8 cellular contexts compared by ENCODE assay signal in the genomic region with DNA sequence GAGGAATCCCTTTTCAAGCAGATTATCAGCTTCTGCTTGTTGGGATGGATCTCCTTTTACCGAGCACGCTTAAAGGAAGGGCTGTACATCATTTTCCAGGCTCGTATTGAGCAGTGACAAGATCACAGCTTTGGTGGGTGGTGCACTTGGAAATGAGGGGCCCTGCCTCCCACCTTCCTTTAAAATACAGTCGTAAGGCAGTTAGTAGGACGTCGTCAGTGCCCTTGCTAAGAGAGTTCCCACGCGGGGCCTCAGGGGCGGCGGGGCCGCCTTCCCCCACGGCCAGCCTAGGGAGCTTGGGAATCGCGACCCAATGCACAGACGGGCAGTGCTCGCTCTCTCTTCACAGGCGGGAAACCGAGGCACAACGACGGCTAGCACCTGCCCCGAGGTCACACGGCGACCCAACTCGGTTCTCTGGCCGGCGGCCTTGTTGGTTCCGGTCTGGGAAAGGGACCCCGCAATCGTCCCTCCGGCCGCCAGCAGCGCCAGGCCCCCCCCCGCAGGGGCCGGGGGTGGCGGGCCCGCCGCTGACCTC. TPM values are rescaled to one million over a fixed set of nuclear protein-coding genes. Genes with fewer than 3 reads are reported as not detected.
DNase-seq lines count a peak whose midpoint lies in the region; ATAC-seq lines count a peak whose summit lies in the region.

No MANE protein-coding gene starts in this region.

- no peak for ATAC-seq in stimulated activated naive CD8-positive, alpha-beta T cell treated with anti-CD3 and anti-CD28 coated beads, Interleukin-15, amount 100 ng/mL, for 72 hours
- no peak for ATAC-seq in HG02885 (IDR thresholded peaks at IDR 0.05; ENCODE audit: poor library complexity, unreplicated experiment)

- H3K27me3 ChIP-seq in iPS-15b (ENCODE audit: control insufficient read depth, insufficient read depth, low read length), result peaks cover 12% of the 10 kb centered on the region

- H3K4me3 ChIP-seq in iPS-15b (ENCODE audit: low read depth, low read length), result peak overlapping the region; percentile 53

- DNase-seq in NCI-H146 (lab: John Stamatoyannopoulos, UW) (peak; percentile 42), NCI-H146 treated with DMSO at 0.1 percent for 48 hours (lab: John Stamatoyannopoulos, UW; ENCODE audit: unreplicated experiment) (no peak), DMS153 treated with DMSO at 0.1 percent for 48 hours (lab: John Stamatoyannopoulos, UW; ENCODE audit: unreplicated experiment) (no peak)
- no peak for DNase-seq in activated CD4-positive, alpha-beta memory T cell treated with anti-CD3 and anti-CD28 coated beads, Interleukin-2, amount 10 ng/mL, durations not matched to agents 7 days and 5 days
- peak in 1 of 2 donors; percentile 37 for DNase-seq in stimulated activated naive CD8-positive, alpha-beta T cell treated with anti-CD3 and anti-CD28 coated beads, Interleukin-15, amount 100 ng/mL, for 72 hours
- no peak for DNase-seq in activated effector memory CD4-positive, alpha-beta T cell treated with anti-CD3 and anti-CD28 coated beads, Interleukin-2, amount 50 U/mL, for 16 hours

- peak overlapping the region; percentile 73 for H3K4me3 Mint-ChIP-seq in activated CD4-positive, alpha-beta memory T cell treated with anti-CD3 and anti-CD28 coated beads, Interleukin-2, amount 10 ng/mL, durations not matched to agents 7 days and 5 days
- H3K4me3 Mint-ChIP-seq in stimulated activated naive CD8-positive, alpha-beta T cell treated with anti-CD3 and anti-CD28 coated beads, Interleukin-15, amount 100 ng/mL, for 72 hours, result peak overlapping the region; percentile 76 to 84

- peak overlapping the region; percentile 81 for H3K27ac Mint-ChIP-seq in activated CD4-positive, alpha-beta memory T cell treated with anti-CD3 and anti-CD28 coated beads, Interleukin-2, amount 10 ng/mL, durations not matched to agents 7 days and 5 days
- H3K27ac Mint-ChIP-seq in stimulated activated naive CD8-positive, alpha-beta T cell treated with anti-CD3 and anti-CD28 coated beads, Interleukin-15, amount 100 ng/mL, for 72 hours, result peak overlapping the region in 1 of 2 donors; percentile 67

- H3K4me1 Mint-ChIP-seq in activated CD4-positive, alpha-beta memory T cell treated with anti-CD3 and anti-CD28 coated beads, Interleukin-2, amount 10 ng/mL, durations not matched to agents 7 days and 5 days, result peaks cover 42% of the 10 kb centered on the region
- H3K4me1 Mint-ChIP-seq in stimulated activated naive CD8-positive, alpha-beta T cell treated with anti-CD3 and anti-CD28 coated beads, Interleukin-15, amount 100 ng/mL, for 72 hours, result peaks cover 40% of the 10 kb centered on the region

- H3K9me3 Mint-ChIP-seq in activated CD4-positive, alpha-beta memory T cell treated with anti-CD3 and anti-CD28 coated beads, Interleukin-2, amount 10 ng/mL, durations not matched to agents 7 days and 5 days, result no peaks in the 10 kb centered on the region
- H3K9me3 Mint-ChIP-seq in stimulated activated naive CD8-positive, alpha-beta T cell treated with anti-CD3 and anti-CD28 coated beads, Interleukin-15, amount 100 ng/mL, for 72 hours, result no peaks in the 10 kb centered on the region

- CTCF ChIA-PET in activated CD4-positive, alpha-beta memory T cell treated with anti-CD3 and anti-CD28 coated beads, Interleukin-2, amount 10 ng/mL, durations not matched to agents 7 days and 5 days (lab: Charles Lee), result interaction anchor here (0.8 to 2.5 kb wide), 6 partner anchors 12 to 102 kb away, joined by 3 to 26 read pairs (median 6); partner anchors contain the start of gene H3-3A

- peaks cover 6% of the 10 kb centered on the region for H3K27me3 Mint-ChIP-seq in activated CD4-positive, alpha-beta memory T cell treated with anti-CD3 and anti-CD28 coated beads, Interleukin-2, amount 10 ng/mL, durations not matched to agents 7 days and 5 days
- peaks cover 21% of the 10 kb centered on the region for H3K27me3 Mint-ChIP-seq in stimulated activated naive CD8-positive, alpha-beta T cell treated with anti-CD3 and anti-CD28 coated beads, Interleukin-15, amount 100 ng/mL, for 72 hours

- H3K36me3 ChIP-seq in iPS-15b (ENCODE audit: control insufficient read depth, insufficient read depth, low read length), result no peaks in the 10 kb centered on the region

- H3K9me3 ChIP-seq in iPS-15b (ENCODE audit: control insufficient read depth, insufficient read depth, low read length), result no peaks in the 10 kb centered on the region

- H3K9ac ChIP-seq in iPS-15b (ENCODE audit: low read depth, low read length), result no peak overlapping the region

- peaks cover 15% of the 10 kb centered on the region for H3K4me1 ChIP-seq in iPS-15b (ENCODE audit: control insufficient read depth, insufficient read depth, low read length)

- POLR2A ChIA-PET in activated CD4-positive, alpha-beta memory T cell treated with anti-CD3 and anti-CD28 coated beads, Interleukin-2, amount 10 ng/mL, durations not matched to agents 7 days and 5 days (lab: Charles Lee), result interaction anchor here (0.7 to 8.0 kb wide), 8 partner anchors 11 to 653 kb away, joined by 3 to 87 read pairs (median 9); partner anchors contain the start of genes H3-3A and SDE2

- H3K36me3 Mint-ChIP-seq in activated CD4-positive, alpha-beta memory T cell treated with anti-CD3 and anti-CD28 coated beads, Interleukin-2, amount 10 ng/mL, durations not matched to agents 7 days and 5 days (ENCODE audit: low read depth), result no peaks in the 10 kb centered on the region

RNA-seq across cellular contexts. Expression of gene H3-3A, which starts 58.6 kb away (rescaled TPM):
- total RNA-seq in activated CD4-positive, alpha-beta memory T cell treated with anti-CD3 and anti-CD28 coated beads, Interleukin-2, amount 10 ng/mL, durations not matched to agents 7 days and 5 days, result 100 to 1,000 TPM; 480 to 486 TPM
